Comparison of ENCODE assay signal across 21 cellular contexts in the genomic region with DNA sequence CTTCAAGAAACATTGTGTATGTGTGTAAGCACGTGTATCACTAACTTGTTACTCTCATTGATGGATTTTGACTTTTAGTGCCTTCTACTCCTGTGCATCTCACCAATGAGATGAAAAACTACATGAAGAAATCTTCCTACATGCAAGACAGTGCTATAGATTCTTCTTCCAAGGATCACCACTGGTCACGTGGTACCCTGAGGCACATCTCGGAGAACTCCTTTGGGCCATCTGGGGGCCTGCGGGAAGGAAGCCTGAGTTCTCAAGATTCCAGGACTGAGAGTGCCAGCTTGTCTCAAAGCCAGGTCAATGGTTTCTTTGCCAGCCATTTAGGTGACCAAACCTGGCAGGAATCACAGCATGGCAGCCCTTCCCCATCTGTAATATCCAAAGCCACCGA.
"Had no signal": no experiment of that assay in that cellular context is flagged by ENCODE, and none has a peak within 500 bp of the region (broad histone marks: within the 10 kb centered on the region; RNA-seq: fewer than 3 reads in every experiment).

No MANE protein-coding gene starts in this region.

- H3K4me2 ChIP-seq: SK-N-SH had no signal

- ATAC-seq: T-cell had no signal

- H3K9me3 Mint-ChIP-seq: T-cell had no signal

- DNase-seq: Karpas-422, KG1, MM.1S, NCI-H1092 treated with DMSO at 0.1 percent for 48 hours, NCI-H1436, NCI-H187, NCI-H2029, NCI-H2081 treated with DMSO at 0.1 percent for 48 hours, NCI-H2171, NCI-H226, NCI-H446, NCI-H510A, NCI-H524 treated with DMSO at 0.1 percent for 48 hours, NCI-H69, NCI-H774, Right ventricle myocardium superior, RPMI8226, SK-N-SH, SW 1271, T-cell had no signal

- H3K27ac Mint-ChIP-seq: T-cell had no signal

- H3K4me3 Mint-ChIP-seq: T-cell had no signal

- H3K9ac ChIP-seq: SK-N-SH had no signal

- FAIRE-seq: RCC 7860 had no signal

- H3K9me3 ChIP-seq: SK-N-SH had no signal

- H3K27me3 Mint-ChIP-seq: T-cell had no signal

- H3K4me1 Mint-ChIP-seq: T-cell had no signal

- H3K36me3 Mint-ChIP-seq: T-cell had no signal
